Comparison of ENCODE assay signal across 22 cellular contexts in the genomic region with DNA sequence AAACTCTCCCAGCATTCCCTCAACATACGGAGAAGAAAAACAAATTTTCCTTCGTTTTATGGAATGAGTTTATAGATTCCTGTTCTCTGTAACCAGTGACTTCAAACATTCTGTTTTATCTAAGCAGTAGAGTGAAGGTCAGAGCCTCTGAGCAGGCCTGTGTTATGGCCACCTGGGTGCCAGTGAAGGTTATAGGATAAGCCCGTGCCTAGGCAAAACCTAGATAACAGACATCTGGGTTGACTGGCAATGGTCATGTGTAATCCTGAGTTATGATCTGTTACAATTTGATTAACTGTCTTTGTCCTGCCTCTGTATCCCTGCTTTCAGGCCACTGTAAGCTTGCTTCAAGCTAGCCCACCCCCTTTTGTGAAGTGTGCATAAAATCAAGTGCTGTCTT. TPM values are rescaled to one million over a fixed set of nuclear protein-coding genes. Genes with fewer than 3 reads are reported as not detected.
DNase-seq lines count a peak whose midpoint lies in the region; ATAC-seq, FAIRE-seq and TF ChIP-seq lines count a peak whose summit lies in the region.
"Had no signal": no experiment of that assay in that cellular context is flagged by ENCODE, and none has a peak within 500 bp of the region (broad histone marks: within the 10 kb centered on the region; RNA-seq: fewer than 3 reads in every experiment).

No MANE protein-coding gene starts in this region.

- H3K4me3 Mint-ChIP-seq in neural progenitor cell: no peak overlapping the region
- H3K4me3 Mint-ChIP-seq: CD8-positive, alpha-beta T cell; IgD-negative memory B cell had no signal

- no peak overlapping the region for H3K27ac ChIP-seq in HepG2 (ENCODE audit: extremely low read length, insufficient read depth, low read length)
- H3K27ac ChIP-seq in right lobe of liver: no peak overlapping the region
- H3K27ac ChIP-seq in lung (ENCODE audit: low read depth in 1 of 2, low read length in 1 of 2): no peak overlapping the region
- no peak overlapping the region for H3K27ac ChIP-seq in neural progenitor cell
- H3K27ac ChIP-seq: 22Rv1 had no signal

- no peak overlapping the region for H3K4me3 ChIP-seq in HepG2 (replicated peaks in 1 of 3; ENCODE audit: insufficient read depth in 1 of 3, low read depth in 2 of 3, low read length in 3 of 3)
- H3K4me3 ChIP-seq in right lobe of liver: no peak overlapping the region
- no peak overlapping the region for H3K4me3 ChIP-seq in lung
- H3K4me3 ChIP-seq in neural progenitor cell: no peak overlapping the region

- no peaks in the 10 kb centered on the region for H3K4me1 Mint-ChIP-seq in neural progenitor cell
- H3K4me1 Mint-ChIP-seq: IgD-negative memory B cell had no signal

- no peaks in the 10 kb centered on the region for H3K79me2 ChIP-seq in HepG2 (ENCODE audit: insufficient read depth, low read length)
- no peaks in the 10 kb centered on the region for H3K79me2 ChIP-seq in neural progenitor cell (ENCODE audit: low read depth)

- peak; percentile 72 for DNase-seq in NCI-H82 (lab: John Stamatoyannopoulos, UW)
- DNase-seq in NCI-H82 treated with DMSO at 0.1 percent for 48 hours (lab: John Stamatoyannopoulos, UW; ENCODE audit: unreplicated experiment): no peak
- DNase-seq in HepG2 (ENCODE audit: low spot score): no peak
- no peak for DNase-seq in right lobe of liver
- peak; percentile 9 for DNase-seq in lung (ENCODE audit: low spot score)
- no peak for DNase-seq in neural progenitor cell (ENCODE audit: low spot score)
- DNase-seq: ACHN; C1 segment of cervical spinal cord; CD8-positive, alpha-beta T cell; GOT3; NCI-H1694; NCI-H2081; NCI-H2171 treated with DMSO at 0.1 percent for 48 hours; NCI-H524 treated with DMSO at 0.1 percent for 48 hours; Right ventricle myocardium superior had no signal

- H2AFZ ChIP-seq in HepG2 (ENCODE audit: low read length): no peak overlapping the region
- H2AFZ ChIP-seq in neural progenitor cell (replicated peaks): no peak overlapping the region

- intact Hi-C loops in HepG2 (cut with micrococcal nuclease; ENCODE audit: unreplicated experiment): no loop called here
- intact Hi-C loops in right lobe of liver (cut with DNase I): no loop called here

- no peak for TF ChIP-seq POLR2A in HepG2 (IDR thresholded peaks at IDR 0.05; ENCODE audit: insufficient read depth in 1 of 2, low read depth in 2 of 2, low read length in 2 of 2)
- no peak for TF ChIP-seq POLR2A in right lobe of liver (IDR thresholded peaks at IDR 0.05)

- WGBS in HepG2 (ENCODE audit: low lambda C conversion rate): 31% methylated on average over 3 of the region's 3 CpGs
- WGBS in right lobe of liver (ENCODE audit: insufficient coverage, low coverage, low lambda C conversion rate, missing lambda C conversion rate): 43% methylated on average over 3 of the region's 3 CpGs
- WGBS in lung, 2 donors: 60 to 73% methylated on average over 3 of the region's 3 CpGs

- H3K4me2 ChIP-seq in HepG2 (ENCODE audit: low read depth, low read length): no peak overlapping the region
- H3K4me2 ChIP-seq in neural progenitor cell: no peak overlapping the region

- H3K36me3 ChIP-seq in HepG2 (replicated peaks in 1 of 2; ENCODE audit: control insufficient read depth in 1 of 2, insufficient read depth in 2 of 2, low read length in 2 of 2) (peaks cover 0 to 9% of the 10 kb centered on the region in 2 experiments; a peak in 2 of 5 replicates), right lobe of liver (peaks cover 0 to 4% (median 0%) of the 10 kb centered on the region in 4 donors), lung (ENCODE audit: control insufficient read depth in 2 of 2, insufficient read depth in 2 of 2, low read length in 2 of 2) (peaks cover 0 to 2% of the 10 kb centered on the region in 2 donors), neural progenitor cell (peaks cover 10% of the 10 kb centered on the region)

- CTCF ChIA-PET in HepG2 (lab: Yijun Ruan, JAX; ENCODE audit: low intra/inter-chr PET ratio, low total read pairs): interaction anchor here (3.3 kb wide), 1 partner anchor 271 kb away, joined by 37 read pairs; no protein-coding TSS in a partner anchor

- TF ChIP-seq RAD21 in HepG2 (CRISPR knock-in tag; IDR thresholded peaks at IDR 0.05): no peak

- H3K9ac ChIP-seq in HepG2 (ENCODE audit: insufficient read depth, low read depth, low read length) (no peak overlapping the region), neural progenitor cell (no peak overlapping the region)

- peak; percentile 67 for ATAC-seq in HepG2
- ATAC-seq in right lobe of liver: no peak
- no peak for ATAC-seq in lung (ENCODE audit: insufficient read depth, low FRiP score)
- no peak for ATAC-seq in HG03521 (IDR thresholded peaks at IDR 0.05; ENCODE audit: unreplicated experiment)
- ATAC-seq in HG03342 (IDR thresholded peaks at IDR 0.05; ENCODE audit: unreplicated experiment): no peak
- ATAC-seq: CD8-positive, alpha-beta T cell; HCT116 had no signal

- H3K27me3 ChIP-seq in HepG2 (ENCODE audit: control insufficient read depth in 1 of 2, insufficient read depth in 2 of 2, low read length in 2 of 2) (no peaks in the 10 kb centered on the region), right lobe of liver (no peaks in the 10 kb centered on the region), lung (ENCODE audit: control insufficient read depth, insufficient read depth) (no peaks in the 10 kb centered on the region), neural progenitor cell (no peaks in the 10 kb centered on the region)

- no peaks in the 10 kb centered on the region for H3K9me3 Mint-ChIP-seq in neural progenitor cell
- H3K9me3 Mint-ChIP-seq: CD8-positive, alpha-beta T cell; IgD-negative memory B cell had no signal

- TF ChIP-seq CTCF in HepG2 (CRISPR knock-in tag; IDR thresholded peaks at IDR 0.05) (no peak), right lobe of liver (IDR thresholded peaks at IDR 0.05) (no peak), lung (IDR thresholded peaks at IDR 0.05; ENCODE audit: control extremely low read depth, extremely low read depth) (no peak), neural progenitor cell (IDR thresholded peaks at IDR 0.05) (no peak)

- BruUV-seq in HepG2 (replicated peaks; lab: Mats Ljungman, UMichigan): no TSS peak

- FAIRE-seq in HepG2 (lab: Jason Lieb, UNC): no peak
- FAIRE-seq: GM12891, HTR-8/SVneo had no signal

- no peak overlapping the region for H3K27ac Mint-ChIP-seq in neural progenitor cell
- H3K27ac Mint-ChIP-seq: CD8-positive, alpha-beta T cell had no signal

- H3K9me3 ChIP-seq in HepG2 (ENCODE audit: low read length) (no peaks in the 10 kb centered on the region), right lobe of liver (no peaks in the 10 kb centered on the region), lung (ENCODE audit: control insufficient read depth in 2 of 2, insufficient read depth in 1 of 2, low read length in 1 of 2) (no peaks in the 10 kb centered on the region), neural progenitor cell (ENCODE audit: low read depth) (no peaks in the 10 kb centered on the region)

- H4K20me1 ChIP-seq in HepG2 (ENCODE audit: insufficient read depth, low read length): no peaks in the 10 kb centered on the region
- H4K20me1 ChIP-seq in neural progenitor cell (ENCODE audit: low read depth): no peaks in the 10 kb centered on the region

- in situ Hi-C loops in HepG2 (cut with HindIII; ENCODE audit: extremely low pct_ligation_motif_present, low pct_unique_long_range_greater_than_20kb): loop anchor here (10.0 kb wide), 1 partner anchor 737 kb away; no protein-coding TSS in a partner anchor

- H3F3A ChIP-seq in neural progenitor cell (ENCODE audit: low read depth): no peaks in the 10 kb centered on the region

- H3K36me3 Mint-ChIP-seq in neural progenitor cell: peaks cover 2% of the 10 kb centered on the region
- H3K36me3 Mint-ChIP-seq: IgD-negative memory B cell had no signal

- POLR2A ChIA-PET in HepG2 (lab: Yijun Ruan, JAX): no interaction called here

- H3K27me3 Mint-ChIP-seq in neural progenitor cell (ENCODE audit: insufficient read depth, low read depth): no peaks in the 10 kb centered on the region

- TF ChIP-seq EP300 in HepG2 (IDR thresholded peaks at IDR 0.05; ENCODE audit: low read depth in 2 of 2, low read length in 2 of 2) (no peak), HepG2 (CRISPR knock-in tag; IDR thresholded peaks at IDR 0.05; ENCODE audit: borderline replicate concordance) (no peak)

- H3K4me1 ChIP-seq in HepG2 (ENCODE audit: insufficient read depth, low read length) (no peaks in the 10 kb centered on the region), right lobe of liver (peaks cover 0 to under 1% (median 0%) of the 10 kb centered on the region in 4 donors), lung (ENCODE audit: control insufficient read depth in 2 of 2, insufficient read depth in 2 of 2, low read length in 2 of 2) (no peaks in the 10 kb centered on the region), neural progenitor cell (no peaks in the 10 kb centered on the region)

RNA-seq across cellular contexts. Expression of a gene that starts 8.3 kb away (rescaled TPM):
- total RNA-seq in HepG2 (2016; rRNA removed; fragmentation: Illumina TruSeq; extraction: Trizol) (183 and 263 TPM in 2 replicates), right lobe of liver (10 to 100 TPM in 5 of 6 experiments, 1 to 10 TPM in 1; 8.7 to 26.2 (median 21.8) TPM), lung (10 to 100 TPM; 23.0 to 35.3 TPM), neural progenitor cell (ENCODE audit: low replicate concordance) (80.2 and 168 TPM in 2 replicates)
- 108 and 122 TPM in 2 replicates for total RNA-seq in HepG2 (2016; cell fraction: cytosol; rRNA removed; fragmentation: Illumina TruSeq; extraction: Trizol; ENCODE audit: low read depth)
- 173 and 263 TPM in 2 replicates for total RNA-seq in HepG2 (2016; cell fraction: insoluble cytoplasmic fraction; rRNA removed; fragmentation: Illumina TruSeq; extraction: Trizol)
- total RNA-seq in HepG2 (2016; cell fraction: membrane; rRNA removed; fragmentation: Illumina TruSeq; extraction: Trizol): 189 and 198 TPM in 2 replicates
- 85.6 and 86.2 TPM in 2 replicates for total RNA-seq in HepG2 (2016; cell fraction: nucleus; rRNA removed; fragmentation: Illumina TruSeq; extraction: Trizol)
- polyA plus RNA-seq in HepG2 (2011; rRNA removed) (20.9 and 30.3 TPM in 2 replicates), lung (10 to 100 TPM; 40.2 to 98.5 TPM)
- polyA plus RNA-seq in HepG2 (2011; cell fraction: cytosol; rRNA removed): 22.8 and 30.7 TPM in 2 replicates
- polyA plus RNA-seq in HepG2 (2011; cell fraction: nucleus; rRNA removed): 14.0 and 17.1 TPM in 2 replicates
- polyA plus RNA-seq in HepG2 (2012): 59.3 and 101 TPM in 2 replicates
- polyA plus RNA-seq in HepG2 (2016; cell fraction: cytosol; fragmentation: Illumina TruSeq; extraction: Trizol; ENCODE audit: low read depth): 149 and 210 TPM in 2 replicates
- polyA plus RNA-seq in HepG2 (2016; cell fraction: insoluble cytoplasmic fraction; fragmentation: Illumina TruSeq; extraction: Trizol; ENCODE audit: low read depth): 310 and 333 TPM in 2 replicates
- 229 and 256 TPM in 2 replicates for polyA plus RNA-seq in HepG2 (2016; cell fraction: membrane; fragmentation: Illumina TruSeq; extraction: Trizol; ENCODE audit: low read depth)
- polyA plus RNA-seq in HepG2 (2016; cell fraction: nucleus; fragmentation: Illumina TruSeq; extraction: Trizol; ENCODE audit: insufficient read depth, low read depth): 161 and 170 TPM in 2 replicates
- 7.2 and 7.6 TPM in 2 replicates for polyA minus RNA-seq in HepG2 (2011; rRNA and poly(A)+ RNA removed; ENCODE audit: low replicate concordance)
- polyA minus RNA-seq in HepG2 (2011; cell fraction: cytosol; rRNA and poly(A)+ RNA removed): 3.7 and 7.6 TPM in 2 replicates
- 31.2 and 35.9 TPM in 2 replicates for polyA minus RNA-seq in HepG2 (2011; cell fraction: nucleus; rRNA and poly(A)+ RNA removed)

RNA-seq across cellular contexts. Expression of a gene that starts 13.4 kb away (rescaled TPM):
- total RNA-seq in HepG2 (2016; rRNA removed; fragmentation: Illumina TruSeq; extraction: Trizol): 48.0 and 65.3 TPM in 2 replicates
- total RNA-seq in HepG2 (2016; cell fraction: cytosol; rRNA removed; fragmentation: Illumina TruSeq; extraction: Trizol; ENCODE audit: low read depth): 8.4 and 10.1 TPM in 2 replicates
- 42.6 and 60.3 TPM in 2 replicates for total RNA-seq in HepG2 (2016; cell fraction: insoluble cytoplasmic fraction; rRNA removed; fragmentation: Illumina TruSeq; extraction: Trizol)
- 25.0 and 26.9 TPM in 2 replicates for total RNA-seq in HepG2 (2016; cell fraction: membrane; rRNA removed; fragmentation: Illumina TruSeq; extraction: Trizol)
- 34.2 and 39.9 TPM in 2 replicates for total RNA-seq in HepG2 (2016; cell fraction: nucleus; rRNA removed; fragmentation: Illumina TruSeq; extraction: Trizol)
- 28.3 and 29.9 TPM in 2 replicates for polyA plus RNA-seq in HepG2 (2011; rRNA removed)
- polyA plus RNA-seq in HepG2 (2011; cell fraction: cytosol; rRNA removed): 11.7 and 18.3 TPM in 2 replicates
- polyA plus RNA-seq in HepG2 (2011; cell fraction: nucleus; rRNA removed): 21.0 and 28.7 TPM in 2 replicates
- 23.2 and 32.9 TPM in 2 replicates for polyA plus RNA-seq in HepG2 (2012)
- polyA plus RNA-seq in HepG2 (2016; cell fraction: cytosol; fragmentation: Illumina TruSeq; extraction: Trizol; ENCODE audit: low read depth): 3.4 and 5.0 TPM in 2 replicates
- 27.6 and 28.0 TPM in 2 replicates for polyA plus RNA-seq in HepG2 (2016; cell fraction: insoluble cytoplasmic fraction; fragmentation: Illumina TruSeq; extraction: Trizol; ENCODE audit: low read depth)
- polyA plus RNA-seq in HepG2 (2016; cell fraction: membrane; fragmentation: Illumina TruSeq; extraction: Trizol; ENCODE audit: low read depth): 8.9 and 9.9 TPM in 2 replicates
- 24.8 and 33.1 TPM in 2 replicates for polyA plus RNA-seq in HepG2 (2016; cell fraction: nucleus; fragmentation: Illumina TruSeq; extraction: Trizol; ENCODE audit: insufficient read depth, low read depth)
- polyA minus RNA-seq in HepG2 (2011; rRNA and poly(A)+ RNA removed; ENCODE audit: low replicate concordance): 21.4 and 43.4 TPM in 2 replicates
- polyA minus RNA-seq in HepG2 (2011; cell fraction: cytosol; rRNA and poly(A)+ RNA removed): 21.0 and 29.9 TPM in 2 replicates
- 38.9 and 43.9 TPM in 2 replicates for polyA minus RNA-seq in HepG2 (2011; cell fraction: nucleus; rRNA and poly(A)+ RNA removed)
- total RNA-seq in right lobe of liver: 10 to 100 TPM; 12.5 to 22.9 (median 15.3) TPM
- 10 to 100 TPM; 50.9 to 52.5 TPM for total RNA-seq in lung
- polyA plus RNA-seq in lung: 10 to 100 TPM in 1 of 2 donors, 1 to 10 TPM in 1; 9.7 to 19.6 TPM
- 36.3 and 39.8 TPM in 2 replicates for total RNA-seq in neural progenitor cell (ENCODE audit: low replicate concordance)

Comparison
In these comparisons a context has a peak if more than half of its experiments do, and no peak if none do; other contexts are left out.
1. DNase-seq: peak in NCI-H82 (single experiment) and lung (single experiment); none in NCI-H82 treated with DMSO at 0.1 percent for 48 hours (single experiment), HepG2 (single experiment), right lobe of liver (0 of 3) and neural progenitor cell (single experiment).